8 cellular contexts compared by ENCODE assay signal in the genomic region with DNA sequence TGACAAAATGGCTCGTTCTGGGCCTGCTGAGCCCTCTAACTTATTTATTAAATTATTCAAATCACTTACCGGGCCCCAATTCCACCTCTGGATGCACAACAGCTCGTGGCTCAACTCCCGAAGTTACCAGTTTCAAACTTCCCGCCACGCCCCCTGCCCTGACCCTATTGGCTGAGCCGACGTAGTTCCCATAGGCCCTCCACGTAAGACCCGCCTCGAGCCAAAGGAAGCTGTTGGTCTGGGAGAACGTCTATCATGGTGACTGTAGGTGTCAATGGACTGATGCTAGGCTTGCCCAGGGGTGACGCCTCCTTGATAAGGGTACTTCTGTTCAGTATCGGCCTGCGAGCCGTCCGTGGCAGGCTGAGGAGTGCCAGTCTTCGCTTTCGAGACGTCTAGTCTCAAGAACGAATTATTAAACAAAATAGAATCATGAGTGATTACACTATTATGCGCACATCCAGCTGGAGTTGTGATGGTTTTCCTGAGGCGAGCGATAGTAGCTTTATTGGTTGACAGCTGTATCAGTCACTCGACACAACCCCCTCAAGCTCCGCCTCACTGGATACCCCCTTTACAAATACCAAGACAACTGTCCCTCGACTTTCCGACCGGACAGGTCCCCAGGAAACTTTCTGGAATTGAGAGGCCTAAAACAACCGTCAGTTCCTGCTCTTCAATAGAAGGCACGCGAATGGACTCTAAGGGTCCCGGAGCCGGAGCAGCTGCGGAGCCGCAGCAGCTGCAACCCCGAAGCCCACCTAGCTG. TPM values are rescaled to one million over a fixed set of nuclear protein-coding genes. Genes with fewer than 3 reads are reported as not detected.
DNase-seq lines count a peak whose midpoint lies in the region; ATAC-seq, FAIRE-seq and TF ChIP-seq lines count a peak whose summit lies in the region.

Gene CDCA3, minus strand, starts transcription at position 134 of the 768 bp plus-strand sequence. CDS start 334 bp downstream, outside the sequence.

- H3K27me3 Mint-ChIP-seq in activated T-cell treated with anti-CD3 and anti-CD28 coated beads, Interleukin-2, amount 50 U/mL, for 72 hours (ENCODE audit: low read depth), result no peaks in the 10 kb centered on the region

- H3K27ac ChIP-seq in KOPT-K1 (ENCODE audit: low read depth, low read length, poor library complexity, severe bottlenecking) (peak within 1 kb of the TSS; percentile 80), esophagus muscularis mucosa (replicated peaks in 1 of 4) (peak within 1 kb of the TSS; percentile 92 to 98 (median 95)), muscle layer of duodenum (ENCODE audit: low read length) (peak within 1 kb of the TSS; percentile 99)

- peak; percentile 54 for ATAC-seq in GM21786 (IDR thresholded peaks at IDR 0.05; ENCODE audit: unreplicated experiment)
- ATAC-seq in activated T-cell treated with anti-CD3 and anti-CD28 coated beads, Interleukin-2, amount 50 U/mL, for 72 hours (replicated peaks in 1 of 2), result peak; percentile 64 to 65

- H3K9me3 ChIP-seq in KOPT-K1 (ENCODE audit: insufficient read depth, low read length, poor library complexity, severe bottlenecking) (no peaks in the 10 kb centered on the region), esophagus muscularis mucosa (no peaks in the 10 kb centered on the region), muscle layer of duodenum (ENCODE audit: control insufficient read depth in 1 of 2, low read length in 2 of 2) (no peaks in the 10 kb centered on the region)

- TF ChIP-seq POLR2A in esophagus muscularis mucosa (IDR thresholded peaks at IDR 0.05; ENCODE audit: low read depth), result peak; percentile 41

- H3K4me3 ChIP-seq in esophagus muscularis mucosa, result peak within 1 kb of the TSS; percentile 61 to 94 (median 68)
- H3K4me3 ChIP-seq in muscle layer of duodenum (ENCODE audit: low read depth in 1 of 2, low read length in 2 of 2), result peak within 1 kb of the TSS; percentile 89 to 91

- FAIRE-seq in RCC 7860 (lab: Jason Lieb, UNC), result peak; percentile 84

- H3K27me3 ChIP-seq in esophagus muscularis mucosa, result no peaks in the 10 kb centered on the region
- no peaks in the 10 kb centered on the region for H3K27me3 ChIP-seq in muscle layer of duodenum (ENCODE audit: low read depth, low read length)

- DNase-seq in DMS79 (lab: John Stamatoyannopoulos, UW) (peak; percentile 96), RCC 7860 (ENCODE audit: low spot score) (peak; percentile 97), esophagus muscularis mucosa (ENCODE audit: extremely low spot score) (peak; percentile 99)
- peak; percentile 93 to 96 for DNase-seq in activated T-cell treated with anti-CD3 and anti-CD28 coated beads, Interleukin-2, amount 50 U/mL, for 72 hours
- DNase-seq in stimulated activated CD8-positive, alpha-beta memory T cell treated with anti-CD3 and anti-CD28 coated beads, Interleukin-7, amount 100 ng/mL, for 4 hours (ENCODE audit: low read depth in 2 of 2), result peak; percentile 83 to 91

- no peak for TF ChIP-seq EP300 in esophagus muscularis mucosa (IDR thresholded peaks at IDR 0.05)

- H3K36me3 Mint-ChIP-seq in activated T-cell treated with anti-CD3 and anti-CD28 coated beads, Interleukin-2, amount 50 U/mL, for 72 hours (ENCODE audit: insufficient read depth in 2 of 2), result peaks cover 11 to 24% of the 10 kb centered on the region in 2 donors

- WGBS in esophagus muscularis mucosa, result under 1% methylated on average over 33 of the region's 37 CpGs

- H3K27ac Mint-ChIP-seq in activated T-cell treated with anti-CD3 and anti-CD28 coated beads, Interleukin-2, amount 50 U/mL, for 72 hours, result peak within 1 kb of the TSS; percentile 97

- peak within 1 kb of the TSS; percentile 76 to 86 for H3K4me3 Mint-ChIP-seq in activated T-cell treated with anti-CD3 and anti-CD28 coated beads, Interleukin-2, amount 50 U/mL, for 72 hours

- peaks cover 50% of the 10 kb centered on the region for H3K4me1 Mint-ChIP-seq in activated T-cell treated with anti-CD3 and anti-CD28 coated beads, Interleukin-2, amount 50 U/mL, for 72 hours (ENCODE audit: low read depth)

- TF ChIP-seq CTCF in esophagus muscularis mucosa (IDR thresholded peaks at IDR 0.05), result no peak

- intact Hi-C loops in esophagus muscularis mucosa (cut with DNase I), result no loop called here

- H3K4me1 ChIP-seq in esophagus muscularis mucosa (peaks cover 13 to 26% (median 20%) of the 10 kb centered on the region in 4 donors), muscle layer of duodenum (ENCODE audit: control insufficient read depth in 1 of 2, insufficient read depth in 2 of 2, low read length in 2 of 2) (peaks cover 14 to 22% of the 10 kb centered on the region in 2 donors)

- H3K36me3 ChIP-seq in KOPT-K1 (ENCODE audit: insufficient read depth, low read length) (peaks cover 67% of the 10 kb centered on the region), esophagus muscularis mucosa (peaks cover 9 to 43% (median 29%) of the 10 kb centered on the region in 4 donors), muscle layer of duodenum (ENCODE audit: control insufficient read depth in 1 of 2, insufficient read depth in 2 of 2, low read length in 2 of 2) (peaks cover 10 to 38% of the 10 kb centered on the region in 2 donors)

- no peaks in the 10 kb centered on the region for H3K9me3 Mint-ChIP-seq in activated T-cell treated with anti-CD3 and anti-CD28 coated beads, Interleukin-2, amount 50 U/mL, for 72 hours

RNA-seq across cellular contexts. Expression of gene CDCA3, which starts in this region (rescaled TPM):
- total RNA-seq in activated T-cell treated with anti-CD3 and anti-CD28 coated beads, Interleukin-2, amount 50 U/mL, for 72 hours, result 10 to 100 TPM; 67.7 to 94.8 TPM
- total RNA-seq in esophagus muscularis mucosa, result 1 to 10 TPM; 1.2 to 2.9 (median 1.5) TPM

Comparison
In these comparisons a context has a peak if more than half of its experiments do, and no peak if none do; other contexts are left out.
1. Peak in every context shown above with its lines: DNase-seq, ATAC-seq, H3K4me3 ChIP-seq and H3K27ac ChIP-seq.
2. RNA of gene CDCA3 (total RNA-seq): 67.7 to 94.8 TPM in activated T-cell treated with anti-CD3 and anti-CD28 coated beads, Interleukin-2, amount 50 U/mL, for 72 hours; 1.2 to 2.9 TPM in esophagus muscularis mucosa; every median in the first group is over 10 times any median in the second.